15 cellular contexts compared by ENCODE assay signal in genomic region chr14:36383674-36384421, GRCh38.
DNase-seq lines count a peak whose midpoint lies in the region; ATAC-seq, FAIRE-seq and TF ChIP-seq lines count a peak whose summit lies in the region.
"Had no signal": no experiment of that assay in that cellular context is flagged by ENCODE, and none has a peak within 500 bp of the region (broad histone marks: within the 10 kb centered on the region; RNA-seq: fewer than 3 reads in every experiment).

No MANE protein-coding gene starts in this region.

- peak overlapping the region; percentile 45 for H2AFZ ChIP-seq in keratinocyte (ENCODE audit: control insufficient read depth, low read length)

- DNase-seq in M059J (ENCODE audit: low read depth) (peak; percentile 12), coronary artery (ENCODE audit: low spot score) (peak; percentile 81), keratinocyte (ENCODE audit: low read depth, low spot score) (no peak), endothelial cell (ENCODE audit: low spot score) (no peak), iPS-NIHi11 (ENCODE audit: low spot score) (no peak)
- DNase-seq in stimulated activated CD8-positive, alpha-beta memory T cell treated with anti-CD3 and anti-CD28 coated beads, Interleukin-4, amount 100 ng/mL, for 48 hours, result no peak
- DNase-seq: glutamatergic neuron, NCI-H774, SK-N-SH, small intestine had no signal

- H3K79me2 ChIP-seq in keratinocyte (ENCODE audit: control insufficient read depth, insufficient read depth, low read length), result no peaks in the 10 kb centered on the region

- peak; percentile 86 for FAIRE-seq in keratinocyte (lab: Jason Lieb, UNC)
- FAIRE-seq: colon, small intestine had no signal

- no peak for ATAC-seq in HG03520 (IDR thresholded peaks at IDR 0.05; ENCODE audit: unreplicated experiment)
- ATAC-seq: activated CD4-positive, CD25-positive, alpha-beta regulatory T cell treated with anti-CD3 and anti-CD28 coated beads, Interleukin-2, amount 50 U/mL, for 24 hours had no signal

- H3K27ac Mint-ChIP-seq in endothelial cell (ENCODE audit: unreplicated experiment), result no peak overlapping the region
- H3K27ac Mint-ChIP-seq: CD14-positive monocyte had no signal

- no peaks in the 10 kb centered on the region for H3K9me3 ChIP-seq in keratinocyte (ENCODE audit: control insufficient read depth, low read depth, low read length)
- H3K9me3 ChIP-seq in stomach smooth muscle (ENCODE audit: control insufficient read depth in 2 of 2, low read length in 2 of 2), result no peaks in the 10 kb centered on the region
- H3K9me3 ChIP-seq: SK-N-SH had no signal

- no peaks in the 10 kb centered on the region for H3K36me3 ChIP-seq in keratinocyte (ENCODE audit: control insufficient read depth in 2 of 2, extremely low read depth in 1 of 2, insufficient read depth in 2 of 2, low read length in 2 of 2)
- H3K36me3 ChIP-seq in stomach smooth muscle (ENCODE audit: control insufficient read depth in 2 of 2, insufficient read depth in 2 of 2, low read length in 2 of 2), result no peaks in the 10 kb centered on the region

- H3K27ac ChIP-seq in coronary artery (peak overlapping the region; percentile 72 to 76), keratinocyte (ENCODE audit: control insufficient read depth, insufficient read depth, low read length) (no peak overlapping the region), stomach smooth muscle (ENCODE audit: low read length) (peak overlapping the region; percentile 37)

- no peaks in the 10 kb centered on the region for H3K4me1 Mint-ChIP-seq in endothelial cell (ENCODE audit: unreplicated experiment)

- H3K4me3 Mint-ChIP-seq in endothelial cell (ENCODE audit: unreplicated experiment), result no peak overlapping the region
- H3K4me3 Mint-ChIP-seq: CD14-positive monocyte had no signal

- H3K9me1 ChIP-seq in keratinocyte (ENCODE audit: control insufficient read depth, extremely low read depth, insufficient read depth, low read length), result no peaks in the 10 kb centered on the region

- H3K9ac ChIP-seq in keratinocyte (ENCODE audit: control insufficient read depth, extremely low read depth, insufficient read depth, low read length) (no peak overlapping the region), stomach smooth muscle (ENCODE audit: low read length in 2 of 2) (no peak overlapping the region)
- H3K9ac ChIP-seq: SK-N-SH had no signal

- H3K27me3 Mint-ChIP-seq in endothelial cell (ENCODE audit: unreplicated experiment), result peaks cover 1% of the 10 kb centered on the region

- peak overlapping the region; percentile 52 for H3K4me2 ChIP-seq in keratinocyte (ENCODE audit: control insufficient read depth, extremely low read depth, insufficient read depth, low read depth, low read length)
- H3K4me2 ChIP-seq: SK-N-SH had no signal

- no peaks in the 10 kb centered on the region for H3K9me3 Mint-ChIP-seq in endothelial cell (ENCODE audit: unreplicated experiment)

- H3K4me1 ChIP-seq in keratinocyte (ENCODE audit: control insufficient read depth, extremely low read depth, insufficient read depth, low read length) (peaks cover 14% of the 10 kb centered on the region), stomach smooth muscle (ENCODE audit: control insufficient read depth, insufficient read depth, low read length) (peaks cover 7% of the 10 kb centered on the region)

- no peaks in the 10 kb centered on the region for H3K36me3 Mint-ChIP-seq in endothelial cell (ENCODE audit: low read depth, unreplicated experiment)
- H3K36me3 Mint-ChIP-seq: CD14-positive monocyte had no signal

- dilution Hi-C loops in keratinocyte (cut with MboI; ENCODE audit: extremely low pct_ligation_motif_present, low sequenced_read_pairs), result no loop called here

- no peaks in the 10 kb centered on the region for H3K27me3 ChIP-seq in keratinocyte (ENCODE audit: control insufficient read depth, extremely low read depth, insufficient read depth, low read length)
- H3K27me3 ChIP-seq in stomach smooth muscle (ENCODE audit: control insufficient read depth in 1 of 2, insufficient read depth in 2 of 2, low read length in 2 of 2), result no peaks in the 10 kb centered on the region

- no peaks in the 10 kb centered on the region for H4K20me1 ChIP-seq in keratinocyte (ENCODE audit: control insufficient read depth, extremely low read depth, insufficient read depth, low read length)

- TF ChIP-seq CTCF in coronary artery (IDR thresholded peaks at IDR 0.05) (no peak), keratinocyte (optimal IDR thresholded peaks at IDR 0.05 in 1 of 3, IDR thresholded peaks at IDR 0.05 in 1 of 3, conservative IDR thresholded peaks at IDR 0.05 in 1 of 3; ENCODE audit: extremely low read depth in 1 of 3, insufficient read depth in 2 of 3, low read length in 3 of 3) (no peak), endothelial cell (IDR thresholded peaks at IDR 0.05; ENCODE audit: unreplicated experiment) (no peak)

- H3K4me3 ChIP-seq in coronary artery (no peak overlapping the region), keratinocyte (ENCODE audit: control insufficient read depth in 2 of 3, extremely low read depth in 1 of 3, insufficient read depth in 2 of 3, low read depth in 1 of 3, low read length in 3 of 3) (peak overlapping the region in 1 of 3 experiments; percentile 4), stomach smooth muscle (ENCODE audit: low read length in 2 of 2) (no peak overlapping the region)

Comparison
In these comparisons a context has a peak if more than half of its experiments do, and no peak if none do; other contexts are left out.
1. DNase-seq: peak in M059J (single experiment) and coronary artery (single experiment); none in keratinocyte (single experiment), endothelial cell (single experiment), iPS-NIHi11 (single experiment) and stimulated activated CD8-positive, alpha-beta memory T cell treated with anti-CD3 and anti-CD28 coated beads, Interleukin-4, amount 100 ng/mL, for 48 hours (single experiment).